In the genomic region with DNA sequence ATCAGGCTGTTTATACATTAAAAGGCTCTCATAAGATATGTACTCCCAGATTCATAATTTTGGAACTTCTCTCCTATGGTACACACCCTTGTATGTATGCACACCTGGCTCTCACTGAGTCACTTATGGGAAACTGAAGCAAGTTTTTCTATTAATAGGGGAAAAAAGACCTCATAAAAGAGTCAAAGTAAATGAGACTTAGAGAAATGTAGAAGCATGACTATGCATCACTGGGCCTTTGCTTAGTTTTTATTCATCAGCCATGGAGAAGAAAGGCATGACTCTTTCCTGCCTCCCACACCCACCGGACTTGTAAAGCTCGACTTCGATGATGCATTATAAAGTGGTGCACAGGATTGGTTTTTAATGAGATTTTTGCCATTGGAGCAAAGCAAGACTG, we compare ENCODE assay signal across 19 cellular contexts. TPM values are rescaled to one million over a fixed set of nuclear protein-coding genes. Genes with fewer than 3 reads are reported as not detected.
DNase-seq lines count a peak whose midpoint lies in the region; ATAC-seq and TF ChIP-seq lines count a peak whose summit lies in the region.
"Had no signal": no experiment of that assay in that cellular context is flagged by ENCODE, and none has a peak within 500 bp of the region (broad histone marks: within the 10 kb centered on the region; RNA-seq: fewer than 3 reads in every experiment).

No MANE protein-coding gene starts in this region.

- no peak overlapping the region for H3K4me2 ChIP-seq in mammary epithelial cell (ENCODE audit: insufficient read depth, low read depth, low read length)
- peak overlapping the region; percentile 63 for H3K4me2 ChIP-seq in PC-3 (ENCODE audit: low read length)

- TF ChIP-seq POLR2A in vagina (IDR thresholded peaks at IDR 0.05) (no peak), Peyer's patch (IDR thresholded peaks at IDR 0.05) (no peak)

- H3K9me3 Mint-ChIP-seq in MCF 10A (ENCODE audit: unreplicated experiment) = no peaks in the 10 kb centered on the region
- H3K9me3 Mint-ChIP-seq: stimulated activated naive CD8-positive, alpha-beta T cell treated with anti-CD3 and anti-CD28 coated beads, Interleukin-15, Interleukin-2, amounts not matched to agents 100 ng/mL and 50 ng/mL, for 24 hours; T-helper 1 cell treated with Interleukin-12 subunit alpha and Interleukin-12 subunit beta and Interleukin-4 antibody, amounts not matched to agents 30 μg/mL and 1 μg/mL, for 36 hours had no signal

- H3K27ac Mint-ChIP-seq in MCF 10A (ENCODE audit: low read depth, unreplicated experiment) = no peak overlapping the region
- H3K27ac Mint-ChIP-seq: WTC11 had no signal

- H3K9me2 ChIP-seq in PC-3 (replicated peaks; ENCODE audit: low read length) = no peaks in the 10 kb centered on the region

- H3K36me3 ChIP-seq in mammary epithelial cell (ENCODE audit: insufficient read depth, low read length) (peaks cover 34% of the 10 kb centered on the region), PC-3 (ENCODE audit: low read depth, low read length) (peaks cover 62% of the 10 kb centered on the region), vagina (peaks cover 0 to 18% of the 10 kb centered on the region in 2 donors), Peyer's patch (peaks cover 0 to 13% (median 0%) of the 10 kb centered on the region in 3 donors)

- H2AFZ ChIP-seq in mammary epithelial cell (ENCODE audit: low read depth, low read length) (no peak overlapping the region), PC-3 (ENCODE audit: low read length) (no peak overlapping the region)

- 97% methylated on average over 3 of the region's 3 CpGs for WGBS in mammary epithelial cell (ENCODE audit: low coverage, missing lambda C conversion rate)

- dilution Hi-C loops in mammary epithelial cell (cut with HindIII; ENCODE audit: low sequenced_read_pairs) = no loop called here

- H3K4me3 ChIP-seq in mammary epithelial cell (replicated peaks in 1 of 3; ENCODE audit: insufficient read depth in 1 of 3, low read depth in 2 of 3, low read length in 3 of 3) (no peak overlapping the region), PC-3 (ENCODE audit: low read length) (no peak overlapping the region), vagina (no peak overlapping the region), Peyer's patch (no peak overlapping the region)
- H3K4me3 ChIP-seq: body of pancreas, right atrium auricular region had no signal

- H3K27me3 ChIP-seq in mammary epithelial cell (ENCODE audit: insufficient read depth, low read length) (no peaks in the 10 kb centered on the region), PC-3 (ENCODE audit: low read length) (no peaks in the 10 kb centered on the region), vagina (no peaks in the 10 kb centered on the region), Peyer's patch (no peaks in the 10 kb centered on the region)
- H3K27me3 ChIP-seq: body of pancreas, right atrium auricular region had no signal

- ATAC-seq in PC-3 (peak; percentile 88), esophagus mucosa (peak; percentile 63), HG03442 (IDR thresholded peaks at IDR 0.05; ENCODE audit: unreplicated experiment) (no peak)
- ATAC-seq: body of pancreas, WTC11 had no signal

- in situ Hi-C loops in mammary epithelial cell (cut with MboI; ENCODE audit: low sequenced_read_pairs in 2 of 2) = no loop called here

- CTCF ChIA-PET in mammary epithelial cell (lab: Charles Lee; ENCODE audit: low non-redundant PET) = no interaction called here
- CTCF ChIA-PET in MCF 10A (lab: Yijun Ruan, JAX) = interaction anchor here (0.9 kb wide), 1 partner anchor 23 kb away, joined by 3 read pairs; no protein-coding TSS in a partner anchor
- CTCF ChIA-PET in PC-3 (lab: Charles Lee) = interaction anchor here (0.6 kb wide), 1 partner anchor 156 kb away, joined by 3 read pairs; no protein-coding TSS in a partner anchor

- DNase-seq in mammary epithelial cell = peak; percentile 72
- DNase-seq in MCF 10A (ENCODE audit: unreplicated experiment) = no peak
- DNase-seq in PC-3 = peak; percentile 82
- no peak for DNase-seq in vagina (ENCODE audit: extremely low spot score in 2 of 2)
- DNase-seq in Peyer's patch = no peak
- DNase-seq in LoVo (ENCODE audit: low spot score) = no peak
- DNase-seq: activated gamma-delta T cell treated with Interleukin-2 at 50 U/mL for 16 hours, body of pancreas, cortex of kidney, Kasumi-1, NCI-H1417, NCI-H69, nucleus accumbens had no signal

- peak overlapping the region; percentile 37 for H3K27ac ChIP-seq in mammary epithelial cell (ENCODE audit: insufficient read depth, low read depth, low read length)
- peak overlapping the region; percentile 100 for H3K27ac ChIP-seq in PC-3 (ENCODE audit: low read length)
- peak overlapping the region; percentile 54 for H3K27ac ChIP-seq in vagina
- no peak overlapping the region for H3K27ac ChIP-seq in Peyer's patch
- H3K27ac ChIP-seq: body of pancreas, right atrium auricular region had no signal

- no peaks in the 10 kb centered on the region for H3K27me3 Mint-ChIP-seq in MCF 10A (ENCODE audit: insufficient read depth, unreplicated experiment)
- H3K27me3 Mint-ChIP-seq: stimulated activated naive CD8-positive, alpha-beta T cell treated with anti-CD3 and anti-CD28 coated beads, Interleukin-15, Interleukin-2, amounts not matched to agents 100 ng/mL and 50 ng/mL, for 24 hours had no signal

- BruUV-seq in mammary epithelial cell (replicated peaks; lab: Mats Ljungman, UMichigan) (no TSS peak), MCF 10A (replicated peaks; lab: Mats Ljungman, UMichigan) (no TSS peak), PC-3 (replicated peaks; lab: Mats Ljungman, UMichigan) (no TSS peak)

- peaks cover 4% of the 10 kb centered on the region for H4K20me1 ChIP-seq in mammary epithelial cell (ENCODE audit: insufficient read depth, low read length)
- no peaks in the 10 kb centered on the region for H4K20me1 ChIP-seq in PC-3 (ENCODE audit: low read length)

- H3K4me1 ChIP-seq in mammary epithelial cell (ENCODE audit: insufficient read depth, low read length) = peaks cover 49% of the 10 kb centered on the region
- H3K4me1 ChIP-seq in PC-3 (ENCODE audit: insufficient read depth, low read length) = peaks cover 54% of the 10 kb centered on the region
- H3K4me1 ChIP-seq in vagina = peaks cover 35% of the 10 kb centered on the region
- peaks cover 0 to 7% (median 2%) of the 10 kb centered on the region in 4 donors for H3K4me1 ChIP-seq in Peyer's patch

- peaks cover 4% of the 10 kb centered on the region for H3F3A ChIP-seq in PC-3 (ENCODE audit: low read length, unreplicated experiment)

- H3K36me3 Mint-ChIP-seq in MCF 10A (ENCODE audit: insufficient read depth, unreplicated experiment) = no peaks in the 10 kb centered on the region

- no peak overlapping the region for H3K9ac ChIP-seq in mammary epithelial cell (ENCODE audit: insufficient read depth, low read length)
- H3K9ac ChIP-seq in PC-3 (ENCODE audit: low read length) = peak overlapping the region; percentile 88

- TF ChIP-seq CTCF in mammary epithelial cell (conservative IDR thresholded peaks at IDR 0.05 in 1 of 2, IDR thresholded peaks at IDR 0.05 in 1 of 2; ENCODE audit: extremely low read depth in 1 of 2, insufficient read depth in 1 of 2, low read depth in 1 of 2, low read length in 2 of 2) (no peak), MCF 10A (IDR thresholded peaks at IDR 0.05; ENCODE audit: unreplicated experiment) (no peak), PC-3 (conservative IDR thresholded peaks at IDR 0.05; ENCODE audit: low read depth, low read length) (no peak), vagina (IDR thresholded peaks at IDR 0.05) (no peak), Peyer's patch (IDR thresholded peaks at IDR 0.05) (no peak)

- H3K4me3 Mint-ChIP-seq in MCF 10A (ENCODE audit: unreplicated experiment) = no peak overlapping the region
- H3K4me3 Mint-ChIP-seq: stimulated activated naive CD8-positive, alpha-beta T cell treated with anti-CD3 and anti-CD28 coated beads, Interleukin-15, Interleukin-2, amounts not matched to agents 100 ng/mL and 50 ng/mL, for 24 hours; T-helper 1 cell treated with Interleukin-12 subunit alpha and Interleukin-12 subunit beta and Interleukin-4 antibody, amounts not matched to agents 30 μg/mL and 1 μg/mL, for 36 hours; WTC11 had no signal

- peaks cover 87% of the 10 kb centered on the region for H3K79me2 ChIP-seq in mammary epithelial cell (ENCODE audit: insufficient read depth, low read length)
- peaks cover 81% of the 10 kb centered on the region for H3K79me2 ChIP-seq in PC-3 (ENCODE audit: low read length)

- H3K4me1 Mint-ChIP-seq in MCF 10A (ENCODE audit: insufficient read depth, unreplicated experiment) = peaks cover 16% of the 10 kb centered on the region
- H3K4me1 Mint-ChIP-seq: WTC11 had no signal

- POLR2A ChIA-PET in MCF 10A (lab: Yijun Ruan, JAX) (interaction anchor here (3.1 to 6.7 kb wide), 3 partner anchors 141 to 336 kb away, joined by 14 to 37 read pairs (median 23); no protein-coding TSS in a partner anchor), PC-3 (lab: Charles Lee; ENCODE audit: unreplicated experiment) (interaction anchor here (0.6 kb wide), 1 partner anchor 71 kb away, joined by 3 read pairs; no protein-coding TSS in a partner anchor)

- intact Hi-C loops in mammary epithelial cell (cut with micrococcal nuclease) = no loop called here
- intact Hi-C loops in MCF 10A (cut with micrococcal nuclease) = loop anchor here (5.0 to 10.0 kb wide), 3 partner anchors 276 to 382 kb away; no protein-coding TSS in a partner anchor
- intact Hi-C loops in PC-3 (cut with micrococcal nuclease) = loop anchor here (5.0 to 10.0 kb wide), 2 partner anchors 162 to 324 kb away; partner anchors contain the start of genes CDKN2A and CDKN2B-AS1
- intact Hi-C loops in vagina (cut with DNase I) = no loop called here

- H3K9me3 ChIP-seq in mammary epithelial cell (replicated peaks; ENCODE audit: insufficient read depth, low read length) = no peaks in the 10 kb centered on the region
- H3K9me3 ChIP-seq in PC-3 (ENCODE audit: low read length) = no peaks in the 10 kb centered on the region
- no peaks in the 10 kb centered on the region for H3K9me3 ChIP-seq in vagina
- H3K9me3 ChIP-seq in Peyer's patch = no peaks in the 10 kb centered on the region
- H3K9me3 ChIP-seq: body of pancreas, right atrium auricular region had no signal

RNA-seq across cellular contexts. Expression of gene MTAP, which starts 28.2 kb away (rescaled TPM):
- total RNA-seq in mammary epithelial cell (10 to 100 TPM; 51.5 to 96.9 TPM), MCF 10A (2022) (not detected in 2 replicates), PC-3 (2014; rRNA removed) (33.7 and 34.7 TPM in 2 replicates), esophagus mucosa (50.5 TPM), vagina (19.9 TPM), Peyer's patch (10 to 100 TPM; 13.3 to 40.3 (median 27.3) TPM)
- 59.0 TPM for polyA plus RNA-seq in mammary epithelial cell
- 52.6 TPM for polyA minus RNA-seq in mammary epithelial cell

Comparison
In these comparisons a context has a peak if more than half of its experiments do, and no peak if none do; other contexts are left out.
1. DNase-seq: peak in mammary epithelial cell (single experiment) and PC-3 (single experiment); none in MCF 10A (single experiment), vagina (0 of 2), Peyer's patch (0 of 3) and LoVo (single experiment).
2. RNA of gene MTAP, which starts 28.2 kb away (total RNA-seq): 51.5 to 96.9 TPM in mammary epithelial cell, 50.5 TPM in esophagus mucosa (single experiment), 33.7 to 34.7 TPM in PC-3, 13.3 to 40.3 TPM in Peyer's patch and 19.9 TPM in vagina (single experiment); not detected in MCF 10A; every median in the first group is over 10 times any median in the second.
3. intact Hi-C loops: an anchor here in MCF 10A (5.0 to 10.0 kb wide) and PC-3 (5.0 to 10.0 kb wide); none called in mammary epithelial cell and vagina.
4. H3K27ac ChIP-seq: peak in mammary epithelial cell (single experiment), PC-3 (single experiment) and vagina (single experiment); none in Peyer's patch (0 of 4).